Comparison of ENCODE assay signal across 3 cellular contexts in the genomic region with DNA sequence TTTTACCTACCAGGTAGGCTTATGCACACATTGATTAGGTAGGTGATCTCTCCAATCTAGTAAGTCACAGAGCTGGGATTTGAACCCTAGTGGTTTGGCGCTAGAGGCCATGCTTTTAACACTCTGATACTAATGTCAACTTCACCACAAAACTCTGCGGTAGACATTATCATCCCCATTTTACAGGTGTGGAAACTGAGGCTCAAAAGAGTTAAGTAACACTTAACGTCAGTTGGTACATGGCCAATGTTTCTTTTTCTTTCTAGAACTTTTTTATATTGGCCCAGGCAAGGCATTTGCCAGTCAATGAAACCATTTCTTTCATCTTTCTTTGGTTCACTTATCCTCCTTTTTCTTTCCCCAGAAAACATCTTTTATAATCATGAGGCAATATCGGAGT.
TF ChIP-seq lines count a peak whose summit lies in the region.

No MANE protein-coding gene starts in this region.

TF ChIP-seq in HepG2, 621 proteins besides CTCF, POLR2A, EP300 and RAD21:
- no peak for TF ChIP-seq ZNF10 (CRISPR knock-in tag; IDR thresholded peaks at IDR 0.05; ENCODE audit: borderline replicate concordance, low read depth)
- peak; percentile 53 for TF ChIP-seq ZNF629 (CRISPR knock-in tag; conservative IDR thresholded peaks at IDR 0.05)

TF ChIP-seq in WTC11, 78 proteins besides CTCF, POLR2A, EP300 and RAD21:
- TF ChIP-seq, protein P1, sequence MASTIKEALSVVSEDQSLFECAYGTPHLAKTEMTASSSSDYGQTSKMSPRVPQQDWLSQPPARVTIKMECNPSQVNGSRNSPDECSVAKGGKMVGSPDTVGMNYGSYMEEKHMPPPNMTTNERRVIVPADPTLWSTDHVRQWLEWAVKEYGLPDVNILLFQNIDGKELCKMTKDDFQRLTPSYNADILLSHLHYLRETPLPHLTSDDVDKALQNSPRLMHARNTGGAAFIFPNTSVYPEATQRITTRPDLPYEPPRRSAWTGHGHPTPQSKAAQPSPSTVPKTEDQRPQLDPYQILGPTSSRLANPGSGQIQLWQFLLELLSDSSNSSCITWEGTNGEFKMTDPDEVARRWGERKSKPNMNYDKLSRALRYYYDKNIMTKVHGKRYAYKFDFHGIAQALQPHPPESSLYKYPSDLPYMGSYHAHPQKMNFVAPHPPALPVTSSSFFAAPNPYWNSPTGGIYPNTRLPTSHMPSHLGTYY (CRISPR knock-in tag; IDR thresholded peaks at IDR 0.05) = no peak
- TF ChIP-seq EMX1 (CRISPR knock-in tag; IDR thresholded peaks at IDR 0.05) (no peak), PRRX2 (CRISPR knock-in tag; IDR thresholded peaks at IDR 0.05) (no peak), NR1H2 (CRISPR knock-in tag; IDR thresholded peaks at IDR 0.05) (no peak), NR3C1 (CRISPR knock-in tag; conservative IDR thresholded peaks at IDR 0.05; ENCODE audit: low read depth) (no peak), ZNF396 (CRISPR knock-in tag; IDR thresholded peaks at IDR 0.05; ENCODE audit: borderline replicate concordance) (no peak), SMAD3 (CRISPR knock-in tag; IDR thresholded peaks at IDR 0.05; ENCODE audit: borderline replicate concordance) (no peak), TP53 (CRISPR knock-in tag; IDR thresholded peaks at IDR 0.05) (no peak), ZNF219 (CRISPR knock-in tag; IDR thresholded peaks at IDR 0.05; ENCODE audit: borderline replicate concordance) (no peak), JAZF1 (CRISPR knock-in tag; IDR thresholded peaks at IDR 0.05) (no peak), IRF2 (CRISPR knock-in tag; IDR thresholded peaks at IDR 0.05; ENCODE audit: borderline replicate concordance, low read depth) (no peak), NFYB (CRISPR knock-in tag; conservative IDR thresholded peaks at IDR 0.05; ENCODE audit: low read depth) (no peak), ZNF671 (CRISPR knock-in tag; IDR thresholded peaks at IDR 0.05) (no peak), ZNF232 (CRISPR knock-in tag; IDR thresholded peaks at IDR 0.05) (no peak)
- TF ChIP-seq, protein P2, sequence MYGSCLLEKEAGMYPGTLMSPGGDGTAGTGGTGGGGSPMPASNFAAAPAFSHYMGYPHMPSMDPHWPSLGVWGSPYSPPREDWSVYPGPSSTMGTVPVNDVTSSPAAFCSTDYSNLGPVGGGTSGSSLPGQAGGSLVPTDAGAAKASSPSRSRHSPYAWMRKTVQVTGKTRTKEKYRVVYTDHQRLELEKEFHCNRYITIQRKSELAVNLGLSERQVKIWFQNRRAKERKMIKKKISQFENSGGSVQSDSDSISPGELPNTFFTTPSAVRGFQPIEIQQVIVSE (CRISPR knock-in tag; IDR thresholded peaks at IDR 0.05; ENCODE audit: borderline replicate concordance) = no peak
- TF ChIP-seq, protein P3, sequence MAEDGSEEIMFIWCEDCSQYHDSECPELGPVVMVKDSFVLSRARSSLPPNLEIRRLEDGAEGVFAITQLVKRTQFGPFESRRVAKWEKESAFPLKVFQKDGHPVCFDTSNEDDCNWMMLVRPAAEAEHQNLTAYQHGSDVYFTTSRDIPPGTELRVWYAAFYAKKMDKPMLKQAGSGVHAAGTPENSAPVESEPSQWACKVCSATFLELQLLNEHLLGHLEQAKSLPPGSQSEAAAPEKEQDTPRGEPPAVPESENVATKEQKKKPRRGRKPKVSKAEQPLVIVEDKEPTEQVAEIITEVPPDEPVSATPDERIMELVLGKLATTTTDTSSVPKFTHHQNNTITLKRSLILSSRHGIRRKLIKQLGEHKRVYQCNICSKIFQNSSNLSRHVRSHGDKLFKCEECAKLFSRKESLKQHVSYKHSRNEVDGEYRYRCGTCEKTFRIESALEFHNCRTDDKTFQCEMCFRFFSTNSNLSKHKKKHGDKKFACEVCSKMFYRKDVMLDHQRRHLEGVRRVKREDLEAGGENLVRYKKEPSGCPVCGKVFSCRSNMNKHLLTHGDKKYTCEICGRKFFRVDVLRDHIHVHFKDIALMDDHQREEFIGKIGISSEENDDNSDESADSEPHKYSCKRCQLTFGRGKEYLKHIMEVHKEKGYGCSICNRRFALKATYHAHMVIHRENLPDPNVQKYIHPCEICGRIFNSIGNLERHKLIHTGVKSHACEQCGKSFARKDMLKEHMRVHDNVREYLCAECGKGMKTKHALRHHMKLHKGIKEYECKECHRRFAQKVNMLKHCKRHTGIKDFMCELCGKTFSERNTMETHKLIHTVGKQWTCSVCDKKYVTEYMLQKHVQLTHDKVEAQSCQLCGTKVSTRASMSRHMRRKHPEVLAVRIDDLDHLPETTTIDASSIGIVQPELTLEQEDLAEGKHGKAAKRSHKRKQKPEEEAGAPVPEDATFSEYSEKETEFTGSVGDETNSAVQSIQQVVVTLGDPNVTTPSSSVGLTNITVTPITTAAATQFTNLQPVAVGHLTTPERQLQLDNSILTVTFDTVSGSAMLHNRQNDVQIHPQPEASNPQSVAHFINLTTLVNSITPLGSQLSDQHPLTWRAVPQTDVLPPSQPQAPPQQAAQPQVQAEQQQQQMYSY (CRISPR knock-in tag; IDR thresholded peaks at IDR 0.05) = no peak
- TF ChIP-seq, protein P4, sequence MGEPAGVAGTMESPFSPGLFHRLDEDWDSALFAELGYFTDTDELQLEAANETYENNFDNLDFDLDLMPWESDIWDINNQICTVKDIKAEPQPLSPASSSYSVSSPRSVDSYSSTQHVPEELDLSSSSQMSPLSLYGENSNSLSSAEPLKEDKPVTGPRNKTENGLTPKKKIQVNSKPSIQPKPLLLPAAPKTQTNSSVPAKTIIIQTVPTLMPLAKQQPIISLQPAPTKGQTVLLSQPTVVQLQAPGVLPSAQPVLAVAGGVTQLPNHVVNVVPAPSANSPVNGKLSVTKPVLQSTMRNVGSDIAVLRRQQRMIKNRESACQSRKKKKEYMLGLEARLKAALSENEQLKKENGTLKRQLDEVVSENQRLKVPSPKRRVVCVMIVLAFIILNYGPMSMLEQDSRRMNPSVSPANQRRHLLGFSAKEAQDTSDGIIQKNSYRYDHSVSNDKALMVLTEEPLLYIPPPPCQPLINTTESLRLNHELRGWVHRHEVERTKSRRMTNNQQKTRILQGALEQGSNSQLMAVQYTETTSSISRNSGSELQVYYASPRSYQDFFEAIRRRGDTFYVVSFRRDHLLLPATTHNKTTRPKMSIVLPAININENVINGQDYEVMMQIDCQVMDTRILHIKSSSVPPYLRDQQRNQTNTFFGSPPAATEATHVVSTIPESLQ (CRISPR knock-in tag; IDR thresholded peaks at IDR 0.05) = no peak

TF ChIP-seq in H1, 55 proteins besides CTCF, POLR2A, EP300 and RAD21:
- TF ChIP-seq CEBPB (IDR thresholded peaks at IDR 0.05; ENCODE audit: low read depth, low read length) (no peak), KDM1A (IDR thresholded peaks at IDR 0.05; ENCODE audit: borderline replicate concordance, low read length) (peak; percentile 51; the same call in 1 of the 2 replicates)
